In the genomic region with DNA sequence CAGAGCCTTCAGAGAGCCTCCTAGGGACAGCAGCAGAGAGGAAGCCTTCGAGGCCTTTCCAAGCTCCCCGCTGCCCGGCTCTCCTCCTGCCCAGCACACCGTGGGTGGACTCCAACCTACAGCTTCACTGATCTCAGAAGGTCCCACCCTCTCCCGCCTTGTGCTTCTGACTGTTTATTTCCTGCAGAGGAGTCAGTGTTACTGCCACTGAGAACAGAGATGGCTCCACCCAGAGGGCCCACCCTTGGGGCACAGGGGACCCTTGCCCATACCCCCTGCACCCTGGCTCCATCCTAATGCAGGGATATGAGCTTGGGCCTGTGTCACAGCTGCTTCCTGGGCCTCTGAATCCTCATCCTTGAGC, we compare ENCODE assay signal across 9 cellular contexts. TPM values are rescaled to one million over a fixed set of nuclear protein-coding genes. Genes with fewer than 3 reads are reported as not detected.
A peak's percentile ranks its signal among the peaks of the same experiment; 100 is the strongest.
DNase-seq lines count a peak whose midpoint lies in the region; ATAC-seq, FAIRE-seq and TF ChIP-seq lines count a peak whose summit lies in the region.
"Had no signal": no experiment of that assay in that cellular context is flagged by ENCODE, and none has a peak within 500 bp of the region (broad histone marks: within the 10 kb centered on the region; RNA-seq: fewer than 3 reads in every experiment).

No MANE protein-coding gene starts in this region.

- H3K27ac Mint-ChIP-seq in activated T-helper 1 cell treated with anti-CD3 and anti-CD28 coated beads, Interleukin-12 subunit alpha, Interleukin-12 subunit beta, Interleukin-2, Interleukin-4 antibody, amounts not matched to agents 30 ng/mL and 10 ng/mL and 1 ng/mL, durations not matched to agents 14 hours and 24 hours and 36 hours: peak overlapping the region; percentile 98
- peak overlapping the region; percentile 97 for H3K27ac Mint-ChIP-seq in stimulated activated effector memory CD8-positive, alpha-beta T cell treated with anti-CD3 and anti-CD28 coated beads, Interleukin-12 subunit alpha, Interleukin-12 subunit beta, amount 100 ng/mL, for 72 hours

- dilution Hi-C loops in IMR-90 (cut with HindIII; ENCODE audit: low sequenced_read_pairs, unreplicated experiment): no loop called here

- DNase-seq in IMR-90 (peak; percentile 35), kidney tubule cell (ENCODE audit: low spot score) (peak; percentile 30), HTR-8/SVneo (ENCODE audit: insufficient read length, low spot score) (no peak), MV-4-11 (lab: John Stamatoyannopoulos, UW) (no peak), NCI-H774 (lab: John Stamatoyannopoulos, UW) (no peak), kidney glomerular epithelial cell (lab: John Stamatoyannopoulos, UW) (no peak)
- DNase-seq in activated T-helper 1 cell treated with anti-CD3 and anti-CD28 coated beads, Interleukin-12 subunit alpha, Interleukin-12 subunit beta, Interleukin-2, Interleukin-4 antibody, amounts not matched to agents 30 ng/mL and 10 ng/mL and 1 ng/mL, durations not matched to agents 14 hours and 24 hours and 36 hours (ENCODE audit: low spot score): no peak
- no peak for DNase-seq in stimulated activated effector memory CD8-positive, alpha-beta T cell treated with anti-CD3 and anti-CD28 coated beads, Interleukin-12 subunit alpha, Interleukin-12 subunit beta, amount 100 ng/mL, for 72 hours (ENCODE audit: low spot score in 2 of 2)

- no TSS peak for BruUV-seq in IMR-90 (replicated peaks; lab: Mats Ljungman, UMichigan)

- H3K9me3 ChIP-seq in IMR-90 (ENCODE audit: control insufficient read depth, insufficient read depth, low read length): no peaks in the 10 kb centered on the region

- peaks cover 29% of the 10 kb centered on the region for H3K4me1 Mint-ChIP-seq in activated T-helper 1 cell treated with anti-CD3 and anti-CD28 coated beads, Interleukin-12 subunit alpha, Interleukin-12 subunit beta, Interleukin-2, Interleukin-4 antibody, amounts not matched to agents 30 ng/mL and 10 ng/mL and 1 ng/mL, durations not matched to agents 14 hours and 24 hours and 36 hours (ENCODE audit: low read depth)
- H3K4me1 Mint-ChIP-seq in stimulated activated effector memory CD8-positive, alpha-beta T cell treated with anti-CD3 and anti-CD28 coated beads, Interleukin-12 subunit alpha, Interleukin-12 subunit beta, amount 100 ng/mL, for 72 hours: peaks cover 62% of the 10 kb centered on the region

- H3K27me3 ChIP-seq in IMR-90 (ENCODE audit: control insufficient read depth, insufficient read depth, low read length): no peaks in the 10 kb centered on the region

- H4K91ac ChIP-seq in IMR-90 (ENCODE audit: insufficient read depth, low read depth, low read length): no peak overlapping the region

- no CpG with 5 or more reads among the region's 5 CpGs for WGBS in IMR-90 (ENCODE audit: extremely low coverage in 2 of 2, insufficient read length in 1 of 2), 2 experiments

- H3K27me3 Mint-ChIP-seq in activated T-helper 1 cell treated with anti-CD3 and anti-CD28 coated beads, Interleukin-12 subunit alpha, Interleukin-12 subunit beta, Interleukin-2, Interleukin-4 antibody, amounts not matched to agents 30 ng/mL and 10 ng/mL and 1 ng/mL, durations not matched to agents 14 hours and 24 hours and 36 hours (ENCODE audit: insufficient read depth): peaks cover 2% of the 10 kb centered on the region

- no peak overlapping the region for H3K18ac ChIP-seq in IMR-90 (ENCODE audit: low read depth, low read length)

- H3K36me3 ChIP-seq in IMR-90 (ENCODE audit: control insufficient read depth, insufficient read depth, low read length): no peaks in the 10 kb centered on the region

- POLR2A ChIA-PET in IMR-90 (lab: Charles Lee; ENCODE audit: unreplicated experiment): interaction anchor here (1.0 kb wide), 1 partner anchor 53 kb away, joined by 3 read pairs; a partner anchor contains a TSS

- TF ChIP-seq CTCF in IMR-90 (conservative IDR thresholded peaks at IDR 0.05; ENCODE audit: low read depth, low read length): no peak

- TF ChIP-seq RAD21 in IMR-90 (IDR thresholded peaks at IDR 0.05; ENCODE audit: low read length): no peak

- no peak overlapping the region for H3K9ac ChIP-seq in IMR-90 (ENCODE audit: low read depth, low read length)

- peaks cover 2% of the 10 kb centered on the region for H3K9me1 ChIP-seq in IMR-90 (ENCODE audit: insufficient read depth, low read length)

- no peak overlapping the region; the same call in none of the 2 replicates for H2AK5ac ChIP-seq in IMR-90 (ENCODE audit: low read depth, low read length)

- peaks cover 2% of the 10 kb centered on the region for H3K36me3 Mint-ChIP-seq in activated T-helper 1 cell treated with anti-CD3 and anti-CD28 coated beads, Interleukin-12 subunit alpha, Interleukin-12 subunit beta, Interleukin-2, Interleukin-4 antibody, amounts not matched to agents 30 ng/mL and 10 ng/mL and 1 ng/mL, durations not matched to agents 14 hours and 24 hours and 36 hours (ENCODE audit: low read depth)
- no peaks in the 10 kb centered on the region for H3K36me3 Mint-ChIP-seq in stimulated activated effector memory CD8-positive, alpha-beta T cell treated with anti-CD3 and anti-CD28 coated beads, Interleukin-12 subunit alpha, Interleukin-12 subunit beta, amount 100 ng/mL, for 72 hours

- H2BK20ac ChIP-seq in IMR-90 (ENCODE audit: low read depth, low read length): no peak overlapping the region

- H3K56ac ChIP-seq in IMR-90 (ENCODE audit: extremely low read depth, insufficient read depth, low read length): no peak overlapping the region

- no peaks in the 10 kb centered on the region for H4K20me1 ChIP-seq in IMR-90 (ENCODE audit: insufficient read depth, low read length)

- H4K5ac ChIP-seq in IMR-90 (ENCODE audit: low read depth, low read length): 0 out of 2 replicates have a peak overlapping the region, but pooled peaks have one; percentile 13

- peak overlapping the region; percentile 49 for H3K4me3 Mint-ChIP-seq in activated T-helper 1 cell treated with anti-CD3 and anti-CD28 coated beads, Interleukin-12 subunit alpha, Interleukin-12 subunit beta, Interleukin-2, Interleukin-4 antibody, amounts not matched to agents 30 ng/mL and 10 ng/mL and 1 ng/mL, durations not matched to agents 14 hours and 24 hours and 36 hours
- peak overlapping the region; percentile 69 for H3K4me3 Mint-ChIP-seq in stimulated activated effector memory CD8-positive, alpha-beta T cell treated with anti-CD3 and anti-CD28 coated beads, Interleukin-12 subunit alpha, Interleukin-12 subunit beta, amount 100 ng/mL, for 72 hours

- H3K23ac ChIP-seq in IMR-90 (ENCODE audit: low read depth, low read length): no peak overlapping the region

- no peak overlapping the region for H3K14ac ChIP-seq in IMR-90 (replicated peaks; ENCODE audit: low read depth, low read length)

- no peak for FAIRE-seq in HTR-8/SVneo (lab: Jason Lieb, UNC)
- FAIRE-seq: GM18507 had no signal

- no peaks in the 10 kb centered on the region for H3K79me1 ChIP-seq in IMR-90 (ENCODE audit: low read depth in 1 of 2, low read length in 2 of 2)

- H3K4me3 ChIP-seq in IMR-90 (ENCODE audit: insufficient read depth, low read depth, low read length): no peak overlapping the region

- no peak overlapping the region for H2AK9ac ChIP-seq in IMR-90 (replicated peaks; ENCODE audit: low read depth, low read length, poor library complexity)

- no peak overlapping the region for H3K4me2 ChIP-seq in IMR-90 (ENCODE audit: low read depth, low read length)

- H3K27ac ChIP-seq in IMR-90 (ENCODE audit: insufficient read depth, low read length): no peak overlapping the region

- no peak overlapping the region for H3K4ac ChIP-seq in IMR-90 (ENCODE audit: low read depth, low read length)

- peak overlapping the region; percentile 73 for H2AFZ ChIP-seq in IMR-90 (replicated peaks; ENCODE audit: low read length, poor library complexity)

- no peak overlapping the region for H2BK15ac ChIP-seq in IMR-90 (ENCODE audit: low read depth, low read length)

- peaks cover 8% of the 10 kb centered on the region for H3K4me1 ChIP-seq in IMR-90 (ENCODE audit: control insufficient read depth, insufficient read depth, low read length)

- no peaks in the 10 kb centered on the region for H3K9me3 Mint-ChIP-seq in activated T-helper 1 cell treated with anti-CD3 and anti-CD28 coated beads, Interleukin-12 subunit alpha, Interleukin-12 subunit beta, Interleukin-2, Interleukin-4 antibody, amounts not matched to agents 30 ng/mL and 10 ng/mL and 1 ng/mL, durations not matched to agents 14 hours and 24 hours and 36 hours
- H3K9me3 Mint-ChIP-seq in stimulated activated effector memory CD8-positive, alpha-beta T cell treated with anti-CD3 and anti-CD28 coated beads, Interleukin-12 subunit alpha, Interleukin-12 subunit beta, amount 100 ng/mL, for 72 hours: no peaks in the 10 kb centered on the region

- CTCF ChIA-PET in IMR-90 (lab: Yijun Ruan, JAX): no interaction called here

- ATAC-seq in IMR-90 (ENCODE audit: low read depth): no peak
- peak; percentile 67 for ATAC-seq in stimulated activated effector memory CD8-positive, alpha-beta T cell treated with anti-CD3 and anti-CD28 coated beads, Interleukin-12 subunit alpha, Interleukin-12 subunit beta, amount 100 ng/mL, for 72 hours

- intact Hi-C loops in IMR-90 (cut with micrococcal nuclease): no loop called here
- intact Hi-C loops in activated T-helper 1 cell treated with anti-CD3 and anti-CD28 coated beads, Interleukin-12 subunit alpha, Interleukin-12 subunit beta, Interleukin-2, Interleukin-4 antibody, amounts not matched to agents 30 ng/mL and 10 ng/mL and 1 ng/mL, durations not matched to agents 14 hours and 24 hours and 36 hours (cut with micrococcal nuclease): loop anchor here (1.0 kb wide), 2 partner anchors 25 to 52 kb away; no protein-coding TSS in a partner anchor

- H2BK120ac ChIP-seq in IMR-90 (ENCODE audit: low read depth, low read length): no peak overlapping the region

- H2BK5ac ChIP-seq in IMR-90 (ENCODE audit: low read depth, low read length, poor library complexity, severe bottlenecking): no peak overlapping the region

- no peak overlapping the region for H4K8ac ChIP-seq in IMR-90 (ENCODE audit: low read depth in 2 of 2, low read length in 2 of 2)

- in situ Hi-C loops in IMR-90 (cut with MboI; ENCODE audit: low sequenced_read_pairs): no loop called here

- TF ChIP-seq POLR2A in IMR-90 (IDR thresholded peaks at IDR 0.05; ENCODE audit: low read depth, low read length): no peak

TF ChIP-seq in IMR-90, 13 proteins besides CTCF, POLR2A, EP300 and RAD21 (continues in another document):
- TF ChIP-seq MAZ (IDR thresholded peaks at IDR 0.05; ENCODE audit: borderline replicate concordance, low read depth, low read length) (no peak), MXI1 (IDR thresholded peaks at IDR 0.05; ENCODE audit: borderline replicate concordance, low read depth, low read length) (no peak), RCOR1 (IDR thresholded peaks at IDR 0.05; ENCODE audit: insufficient replicate concordance, low read length) (no peak), RFX5 (IDR thresholded peaks at IDR 0.05; ENCODE audit: low read depth, low read length) (no peak), CHD1 (IDR thresholded peaks at IDR 0.05; ENCODE audit: low read depth, low read length) (no peak)

RNA-seq across cellular contexts. Expression of a gene that starts 52.8 kb away (rescaled TPM):
- 4.3 and 6.1 TPM in 2 replicates for total RNA-seq in IMR-90 (2012; rRNA removed)
- 9.0 and 9.2 TPM in 2 replicates for polyA plus RNA-seq in IMR-90 (2012; rRNA removed)
- 8.7 and 11.5 TPM in 2 replicates for polyA plus RNA-seq in IMR-90 (2012; cell fraction: cytosol; rRNA removed)
- 10.3 and 26.9 TPM in 2 replicates for polyA plus RNA-seq in IMR-90 (2012; cell fraction: nucleus; rRNA removed; ENCODE audit: low replicate concordance)
- 29.6 and 35.5 TPM in 2 replicates for total RNA-seq in activated T-helper 1 cell treated with anti-CD3 and anti-CD28 coated beads, Interleukin-12 subunit alpha, Interleukin-12 subunit beta, Interleukin-2, Interleukin-4 antibody, amounts not matched to agents 30 ng/mL and 10 ng/mL and 1 ng/mL, durations not matched to agents 14 hours and 24 hours and 36 hours

Comparison
In these comparisons a context has a peak if more than half of its experiments do, and no peak if none do; other contexts are left out.
1. DNase-seq: peak in IMR-90 (single experiment) and kidney tubule cell (single experiment); none in activated T-helper 1 cell treated with anti-CD3 and anti-CD28 coated beads, Interleukin-12 subunit alpha, Interleukin-12 subunit beta, Interleukin-2, Interleukin-4 antibody, amounts not matched to agents 30 ng/mL and 10 ng/mL and 1 ng/mL, durations not matched to agents 14 hours and 24 hours and 36 hours (single experiment), stimulated activated effector memory CD8-positive, alpha-beta T cell treated with anti-CD3 and anti-CD28 coated beads, Interleukin-12 subunit alpha, Interleukin-12 subunit beta, amount 100 ng/mL, for 72 hours (0 of 2), HTR-8/SVneo (single experiment), MV-4-11 (single experiment), NCI-H774 (single experiment) and kidney glomerular epithelial cell (single experiment).